ENCODE assay signal across 8 cellular contexts in genomic region chr6:55445648-55446204, GRCh38.
DNase-seq lines count a peak whose midpoint lies in the region; TF ChIP-seq lines count a peak whose summit lies in the region.

No MANE protein-coding gene starts in this region.

- peak overlapping the region; percentile 27 for H2AFZ ChIP-seq in osteoblast (ENCODE audit: low read length)

- peak; percentile 60 for TF ChIP-seq CTCF in osteoblast (IDR thresholded peaks at IDR 0.05; ENCODE audit: extremely low read depth, low read depth, low read length)

- H3K27ac ChIP-seq in osteoblast (ENCODE audit: low read depth, low read length), result no peak overlapping the region

- H3K4me2 ChIP-seq in osteoblast (ENCODE audit: insufficient read depth, low read length), result no peak overlapping the region

- DNase-seq in NOMO-1 treated with DMSO at 0.1 percent for 48 hours (lab: John Stamatoyannopoulos, UW; ENCODE audit: unreplicated experiment) (peak; percentile 7), NOMO-1 treated with dmso at 0.1 percent for 144 hours (lab: John Stamatoyannopoulos, UW; ENCODE audit: unreplicated experiment) (no peak), NCI-H2227 (lab: John Stamatoyannopoulos, UW; ENCODE audit: unreplicated experiment) (peak; percentile 10), dermis blood vessel endothelial cell (peak; percentile 63), osteoblast (ENCODE audit: insufficient read length, low spot score, missing footprints) (no peak), NCI-H1694 (lab: John Stamatoyannopoulos, UW) (no peak), germinal center (ENCODE audit: low spot score) (no peak), islet precursor cell (no peak)

- H4K20me1 ChIP-seq in osteoblast (ENCODE audit: insufficient read depth, low read length), result no peaks in the 10 kb centered on the region

- H3K9me3 ChIP-seq in osteoblast (ENCODE audit: low read depth, low read length), result no peaks in the 10 kb centered on the region

- H3K27me3 ChIP-seq in osteoblast (ENCODE audit: insufficient read depth, low read length), result peaks cover 3% of the 10 kb centered on the region

- peaks cover 4% of the 10 kb centered on the region for H3K4me1 ChIP-seq in osteoblast (ENCODE audit: insufficient read depth, low read length)

- H3K79me2 ChIP-seq in osteoblast (ENCODE audit: insufficient read depth, low read length), result no peaks in the 10 kb centered on the region

- no peaks in the 10 kb centered on the region for H3K36me3 ChIP-seq in osteoblast (ENCODE audit: insufficient read depth, low read length)

- H3K4me3 ChIP-seq in osteoblast (ENCODE audit: insufficient read depth, low read length), result no peak overlapping the region

Comparison
In these comparisons a context has a peak if more than half of its experiments do, and no peak if none do; other contexts are left out.
1. DNase-seq: peak in NOMO-1 treated with DMSO at 0.1 percent for 48 hours (single experiment), NCI-H2227 (single experiment) and dermis blood vessel endothelial cell (single experiment); none in NOMO-1 treated with dmso at 0.1 percent for 144 hours (single experiment), osteoblast (single experiment), NCI-H1694 (single experiment), germinal center (single experiment) and islet precursor cell (single experiment).